Comparison of ENCODE assay signal across 19 cellular contexts in the genomic region with DNA sequence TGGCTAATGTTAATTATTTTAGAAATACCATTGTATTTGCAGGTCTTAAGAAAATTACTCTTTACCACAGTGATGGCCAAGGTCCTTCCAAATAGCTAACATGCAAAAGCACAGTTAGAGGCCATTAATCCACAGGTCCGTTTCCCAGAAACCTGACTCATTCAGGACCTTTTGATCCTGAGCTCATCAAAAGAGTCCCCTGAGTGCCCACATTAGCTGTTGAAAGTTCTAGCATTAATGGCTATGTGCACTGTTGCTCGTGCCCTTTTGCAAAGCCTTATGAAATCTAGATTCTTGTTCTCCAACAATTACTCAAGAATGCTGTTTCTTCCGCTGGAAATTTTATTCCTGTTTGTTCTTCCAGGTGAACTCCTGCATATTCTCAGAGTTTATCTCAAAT.
DNase-seq lines count a peak whose midpoint lies in the region; ATAC-seq, FAIRE-seq and TF ChIP-seq lines count a peak whose summit lies in the region.
"Had no signal": no experiment of that assay in that cellular context is flagged by ENCODE, and none has a peak within 500 bp of the region (broad histone marks: within the 10 kb centered on the region; RNA-seq: fewer than 3 reads in every experiment).

No MANE protein-coding gene starts in this region.

- FAIRE-seq in islet of Langerhans (lab: Jason Lieb, UNC): peak; percentile 90
- FAIRE-seq: GM12891, GM18507, H1 had no signal

- POLR2A ChIA-PET in RWPE1 (lab: Yijun Ruan, JAX; ENCODE audit: low non-redundant PET): no interaction called here

- peak overlapping the region; percentile 13 for H3K4me2 ChIP-seq in neural cell (ENCODE audit: low read length)

- H3K79me2 ChIP-seq in neural cell (replicated peaks; ENCODE audit: insufficient read depth, low read length): no peaks in the 10 kb centered on the region

- ATAC-seq in sciatic nerve: peak; percentile 96

- H3K4me3 ChIP-seq in epithelial cell of proximal tubule (ENCODE audit: low read depth, low read length) (no peak overlapping the region), neural cell (ENCODE audit: low read length) (peak overlapping the region; percentile 13), dorsolateral prefrontal cortex (no peak overlapping the region)

- H3K9ac ChIP-seq in neural cell (ENCODE audit: low read length): peak overlapping the region; percentile 23

- TF ChIP-seq EP300 in neural cell (conservative IDR thresholded peaks at IDR 0.05; ENCODE audit: poor library complexity, severe bottlenecking): no peak

- H3F3A ChIP-seq in neural cell (ENCODE audit: insufficient read depth, low read length, poor library complexity, severe bottlenecking): no peaks in the 10 kb centered on the region

- TF ChIP-seq RAD21 in neural cell (conservative IDR thresholded peaks at IDR 0.05): no peak

- H3K27me3 ChIP-seq in neural cell (ENCODE audit: insufficient read depth, low read depth, low read length) (no peaks in the 10 kb centered on the region), dorsolateral prefrontal cortex (peaks cover 0 to 4% (median 0%) of the 10 kb centered on the region in 45 donors)

- intact Hi-C loops in sciatic nerve (cut with DNase I) (no loop called here), dorsolateral prefrontal cortex (cut with DNase I) (no loop called here)

- H3K9me2 ChIP-seq in neural cell (ENCODE audit: insufficient read depth, low read length): no peaks in the 10 kb centered on the region

- H4K20me1 ChIP-seq in neural cell (ENCODE audit: insufficient read depth): no peaks in the 10 kb centered on the region

- DNase-seq in epithelial cell of proximal tubule (ENCODE audit: low read depth) (peak; percentile 46), sciatic nerve (ENCODE audit: low spot score) (no peak), dorsolateral prefrontal cortex (no peak), GOT3 (lab: John Stamatoyannopoulos, UW) (no peak), RWPE1 (ENCODE audit: low spot score) (no peak)
- DNase-seq: C1 segment of cervical spinal cord; Calu3; CD4-positive, alpha-beta memory T cell; COR-L47; DMS53; DMS79 treated with DMSO at 0.1 percent for 48 hours; GF-D8; H7; HCEC 1CT had no signal

- TF ChIP-seq CTCF in epithelial cell of proximal tubule (conservative IDR thresholded peaks at IDR 0.05; ENCODE audit: low read depth, low read length) (no peak), neural cell (IDR thresholded peaks at IDR 0.05; ENCODE audit: poor library complexity, severe bottlenecking) (no peak), dorsolateral prefrontal cortex (IDR thresholded peaks at IDR 0.05 in 54 of 56, conservative IDR thresholded peaks at IDR 0.05 in 2 of 56; ENCODE audit: low read depth in 1 of 56, partially characterized antibody in 56 of 56) (no peak), RWPE1 (conservative IDR thresholded peaks at IDR 0.05; ENCODE audit: low read depth) (no peak)

- no peaks in the 10 kb centered on the region for H3K9me3 ChIP-seq in neural cell (ENCODE audit: low read length)

- no peak overlapping the region for H2AFZ ChIP-seq in neural cell (ENCODE audit: low read depth, low read length)

- CTCF ChIA-PET in RWPE1 (lab: Yijun Ruan, JAX): no interaction called here

- peak overlapping the region; percentile 71 for H3K27ac ChIP-seq in neural cell (ENCODE audit: low read length)
- H3K27ac ChIP-seq in dorsolateral prefrontal cortex: no peak overlapping the region
- H3K27ac ChIP-seq in RWPE1: no peak overlapping the region

- no peaks in the 10 kb centered on the region for H3K36me3 ChIP-seq in neural cell (ENCODE audit: insufficient read depth, low read length)

TF ChIP-seq in neural cell, 6 proteins besides CTCF, POLR2A, EP300 and RAD21:
- TF ChIP-seq, protein P1, sequence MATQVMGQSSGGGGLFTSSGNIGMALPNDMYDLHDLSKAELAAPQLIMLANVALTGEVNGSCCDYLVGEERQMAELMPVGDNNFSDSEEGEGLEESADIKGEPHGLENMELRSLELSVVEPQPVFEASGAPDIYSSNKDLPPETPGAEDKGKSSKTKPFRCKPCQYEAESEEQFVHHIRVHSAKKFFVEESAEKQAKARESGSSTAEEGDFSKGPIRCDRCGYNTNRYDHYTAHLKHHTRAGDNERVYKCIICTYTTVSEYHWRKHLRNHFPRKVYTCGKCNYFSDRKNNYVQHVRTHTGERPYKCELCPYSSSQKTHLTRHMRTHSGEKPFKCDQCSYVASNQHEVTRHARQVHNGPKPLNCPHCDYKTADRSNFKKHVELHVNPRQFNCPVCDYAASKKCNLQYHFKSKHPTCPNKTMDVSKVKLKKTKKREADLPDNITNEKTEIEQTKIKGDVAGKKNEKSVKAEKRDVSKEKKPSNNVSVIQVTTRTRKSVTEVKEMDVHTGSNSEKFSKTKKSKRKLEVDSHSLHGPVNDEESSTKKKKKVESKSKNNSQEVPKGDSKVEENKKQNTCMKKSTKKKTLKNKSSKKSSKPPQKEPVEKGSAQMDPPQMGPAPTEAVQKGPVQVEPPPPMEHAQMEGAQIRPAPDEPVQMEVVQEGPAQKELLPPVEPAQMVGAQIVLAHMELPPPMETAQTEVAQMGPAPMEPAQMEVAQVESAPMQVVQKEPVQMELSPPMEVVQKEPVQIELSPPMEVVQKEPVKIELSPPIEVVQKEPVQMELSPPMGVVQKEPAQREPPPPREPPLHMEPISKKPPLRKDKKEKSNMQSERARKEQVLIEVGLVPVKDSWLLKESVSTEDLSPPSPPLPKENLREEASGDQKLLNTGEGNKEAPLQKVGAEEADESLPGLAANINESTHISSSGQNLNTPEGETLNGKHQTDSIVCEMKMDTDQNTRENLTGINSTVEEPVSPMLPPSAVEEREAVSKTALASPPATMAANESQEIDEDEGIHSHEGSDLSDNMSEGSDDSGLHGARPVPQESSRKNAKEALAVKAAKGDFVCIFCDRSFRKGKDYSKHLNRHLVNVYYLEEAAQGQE (IDR thresholded peaks at IDR 0.05; ENCODE audit: borderline replicate concordance): no peak
- no peak for TF ChIP-seq TAF1 (IDR thresholded peaks at IDR 0.05; ENCODE audit: low read depth)
- TF ChIP-seq SMC3 (conservative IDR thresholded peaks at IDR 0.05; ENCODE audit: poor library complexity): no peak
- no peak for TF ChIP-seq EZH2 (IDR thresholded peaks at IDR 0.05; ENCODE audit: borderline replicate concordance, insufficient read depth, low read length, poor library complexity, severe bottlenecking)
- TF ChIP-seq POLR2AphosphoS5 (IDR thresholded peaks at IDR 0.05): no peak
- TF ChIP-seq MXI1 (conservative IDR thresholded peaks at IDR 0.05; ENCODE audit: poor library complexity, severe bottlenecking): no peak
